16 cellular contexts compared by ENCODE assay signal in genomic region chr18:12470382-12471090, GRCh38.
DNase-seq lines count a peak whose midpoint lies in the region; ATAC-seq and TF ChIP-seq lines count a peak whose summit lies in the region.
"Had no signal": no experiment of that assay in that cellular context is flagged by ENCODE, and none has a peak within 500 bp of the region (broad histone marks: within the 10 kb centered on the region; RNA-seq: fewer than 3 reads in every experiment).

No MANE protein-coding gene starts in this region.

- no peaks in the 10 kb centered on the region for H3K9me3 ChIP-seq in effector memory CD4-positive, alpha-beta T cell (ENCODE audit: control insufficient read depth, low read length)
- H3K9me3 ChIP-seq: colonic mucosa had no signal

- ATAC-seq in GM19035 (IDR thresholded peaks at IDR 0.05; ENCODE audit: unreplicated experiment): no peak

- H3K27me3 ChIP-seq in mesendoderm (ENCODE audit: insufficient read depth, low read length, poor library complexity): no peaks in the 10 kb centered on the region
- no peaks in the 10 kb centered on the region for H3K27me3 ChIP-seq in effector memory CD4-positive, alpha-beta T cell (replicated peaks; ENCODE audit: control insufficient read depth, insufficient read depth, low read length, poor library complexity, severe bottlenecking)
- H3K27me3 ChIP-seq: colonic mucosa had no signal

- H3K18ac ChIP-seq in mesendoderm (ENCODE audit: low read length): no peak overlapping the region

- H3K36me3 Mint-ChIP-seq in mesothelial cell of epicardium: peaks cover 1% of the 10 kb centered on the region
- H3K36me3 Mint-ChIP-seq: activated naive CD8-positive, alpha-beta T cell treated with anti-CD3 and anti-CD28 coated beads, Interleukin-2, amount 10 ng/mL, durations not matched to agents 7 days and 5 days; naive B cell had no signal

- peaks cover 13% of the 10 kb centered on the region for H3K4me1 Mint-ChIP-seq in mesothelial cell of epicardium
- H3K4me1 Mint-ChIP-seq: activated naive CD8-positive, alpha-beta T cell treated with anti-CD3 and anti-CD28 coated beads, Interleukin-2, amount 10 ng/mL, durations not matched to agents 7 days and 5 days; naive B cell had no signal

- H2BK15ac ChIP-seq in mesendoderm (replicated peaks; ENCODE audit: low read depth): no peak overlapping the region

- H3K23ac ChIP-seq in mesendoderm (ENCODE audit: low read length): no peak overlapping the region

- H3K4me3 ChIP-seq in mesendoderm (ENCODE audit: low read length): no peak overlapping the region
- H3K4me3 ChIP-seq in effector memory CD4-positive, alpha-beta T cell (ENCODE audit: insufficient read depth, low read depth, low read length, poor library complexity, severe bottlenecking): no peak overlapping the region
- H3K4me3 ChIP-seq: colonic mucosa had no signal

- peak; percentile 28 for DNase-seq in DMS79 (lab: John Stamatoyannopoulos, UW)
- DNase-seq in NCI-H2171 treated with DMSO at 0.1 percent for 48 hours (lab: John Stamatoyannopoulos, UW): peak; percentile 71
- DNase-seq in epithelial cell of prostate (ENCODE audit: low read depth, low spot score): peak; percentile 24
- DNase-seq in mesothelial cell of epicardium (ENCODE audit: low spot score in 2 of 2, unreplicated experiment in 2 of 2): peak in 1 of 2 experiments; percentile 40
- DNase-seq in AG08396 (ENCODE audit: low spot score): no peak
- no peak for DNase-seq in mesendoderm
- no peak for DNase-seq in effector memory CD4-positive, alpha-beta T cell
- DNase-seq: activated CD4-positive, alpha-beta T cell treated with anti-CD3 and anti-CD28 coated beads, Interleukin-2, amount 50 U/mL, for 4 hours; activated naive CD8-positive, alpha-beta T cell treated with anti-CD3 and anti-CD28 coated beads, Interleukin-2, amount 10 ng/mL, durations not matched to agents 7 days and 5 days; activated T-cell treated with anti-CD3 and anti-CD28 coated beads, Interleukin-2, amount 50 U/mL, for 24 hours; colonic mucosa; hippocampal formation; naive B cell; NCI-H1417 had no signal

- H3K27ac ChIP-seq in epithelial cell of prostate: peak overlapping the region; percentile 35
- H3K27ac ChIP-seq in mesendoderm (ENCODE audit: low read depth, low read length): no peak overlapping the region
- H3K27ac ChIP-seq in effector memory CD4-positive, alpha-beta T cell (ENCODE audit: insufficient read depth, low read length, poor library complexity, severe bottlenecking): no peak overlapping the region
- H3K27ac ChIP-seq: colonic mucosa, HL-60 had no signal

- H3K4ac ChIP-seq in mesendoderm (ENCODE audit: low read depth, low read length): no peak overlapping the region

- no peak overlapping the region for H4K8ac ChIP-seq in mesendoderm (ENCODE audit: low read depth, low read length)

- no peak for TF ChIP-seq CTCF in mesothelial cell of epicardium (IDR thresholded peaks at IDR 0.05; ENCODE audit: unreplicated experiment)

- no peak overlapping the region for H2BK5ac ChIP-seq in mesendoderm (ENCODE audit: low read length)

- H3K27me3 Mint-ChIP-seq in mesothelial cell of epicardium (ENCODE audit: low read depth): no peaks in the 10 kb centered on the region
- H3K27me3 Mint-ChIP-seq: activated naive CD8-positive, alpha-beta T cell treated with anti-CD3 and anti-CD28 coated beads, Interleukin-2, amount 10 ng/mL, durations not matched to agents 7 days and 5 days; activated T-cell treated with anti-CD3 and anti-CD28 coated beads, Interleukin-2, amount 50 U/mL, for 24 hours; naive B cell had no signal

- H3K4me1 ChIP-seq in mesendoderm (ENCODE audit: control insufficient read depth, low read depth, low read length): no peaks in the 10 kb centered on the region
- no peaks in the 10 kb centered on the region for H3K4me1 ChIP-seq in effector memory CD4-positive, alpha-beta T cell (ENCODE audit: control insufficient read depth, insufficient read depth, low read length, poor library complexity, severe bottlenecking)
- H3K4me1 ChIP-seq: colonic mucosa had no signal

- H3K79me2 ChIP-seq in mesendoderm (ENCODE audit: control insufficient read depth, insufficient read depth, low read length): no peaks in the 10 kb centered on the region

- H2BK120ac ChIP-seq in mesendoderm (ENCODE audit: low read depth, low read length): no peak overlapping the region

- no peaks in the 10 kb centered on the region for H3K36me3 ChIP-seq in mesendoderm (ENCODE audit: control insufficient read depth, insufficient read depth, low read length)
- no peaks in the 10 kb centered on the region for H3K36me3 ChIP-seq in effector memory CD4-positive, alpha-beta T cell (ENCODE audit: control insufficient read depth, insufficient read depth, low read length)
- H3K36me3 ChIP-seq: colonic mucosa had no signal

- no peak overlapping the region for H3K4me2 ChIP-seq in mesendoderm (ENCODE audit: low read length)

- no CpG with 5 or more reads among the region's 7 CpGs for WGBS in mesendoderm (ENCODE audit: extremely low coverage, insufficient coverage, low lambda C conversion rate)

- peak overlapping the region; percentile 89 for H3K27ac Mint-ChIP-seq in mesothelial cell of epicardium
- H3K27ac Mint-ChIP-seq: activated naive CD8-positive, alpha-beta T cell treated with anti-CD3 and anti-CD28 coated beads, Interleukin-2, amount 10 ng/mL, durations not matched to agents 7 days and 5 days; activated T-cell treated with anti-CD3 and anti-CD28 coated beads, Interleukin-2, amount 50 U/mL, for 24 hours; naive B cell had no signal

- no peaks in the 10 kb centered on the region for H3K79me1 ChIP-seq in mesendoderm (ENCODE audit: low read length)

- no peak overlapping the region for H4K5ac ChIP-seq in mesendoderm (ENCODE audit: low read length)

- H3K9ac ChIP-seq in mesendoderm (ENCODE audit: low read length): no peak overlapping the region

- H2AK5ac ChIP-seq in mesendoderm (ENCODE audit: low read length): no peak overlapping the region

- H3K4me3 Mint-ChIP-seq in mesothelial cell of epicardium: no peak overlapping the region
- H3K4me3 Mint-ChIP-seq: activated naive CD8-positive, alpha-beta T cell treated with anti-CD3 and anti-CD28 coated beads, Interleukin-2, amount 10 ng/mL, durations not matched to agents 7 days and 5 days; activated T-cell treated with anti-CD3 and anti-CD28 coated beads, Interleukin-2, amount 50 U/mL, for 24 hours; naive B cell had no signal

- H3K56ac ChIP-seq in mesendoderm (ENCODE audit: low read length): no peak overlapping the region

- H3K9me3 Mint-ChIP-seq in mesothelial cell of epicardium: no peaks in the 10 kb centered on the region
- H3K9me3 Mint-ChIP-seq: activated naive CD8-positive, alpha-beta T cell treated with anti-CD3 and anti-CD28 coated beads, Interleukin-2, amount 10 ng/mL, durations not matched to agents 7 days and 5 days; activated T-cell treated with anti-CD3 and anti-CD28 coated beads, Interleukin-2, amount 50 U/mL, for 24 hours; naive B cell had no signal

Comparison
In these comparisons a context has a peak if more than half of its experiments do, and no peak if none do; other contexts are left out.
1. DNase-seq: peak in DMS79 (single experiment), NCI-H2171 treated with DMSO at 0.1 percent for 48 hours (single experiment) and epithelial cell of prostate (single experiment); none in AG08396 (single experiment), mesendoderm (single experiment) and effector memory CD4-positive, alpha-beta T cell (0 of 3).